In the genomic region with DNA sequence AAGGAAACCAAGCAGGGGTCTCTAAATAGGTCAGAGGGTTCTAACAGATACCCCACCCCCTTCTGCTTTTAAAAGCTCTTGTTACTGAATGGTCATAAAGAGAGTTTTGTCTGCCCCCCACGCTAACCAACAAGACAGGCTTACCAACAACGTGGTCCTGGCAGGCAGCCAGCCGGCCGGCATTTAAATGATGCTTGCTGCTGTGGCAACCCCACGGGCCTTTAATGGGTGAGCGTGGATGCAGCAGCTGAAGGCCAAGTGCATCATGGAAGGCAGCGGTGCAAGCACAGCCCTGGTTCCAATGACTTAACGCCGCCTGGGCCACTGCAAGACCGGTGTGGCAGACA, we compare ENCODE assay signal across 11 cellular contexts. TPM values are rescaled to one million over a fixed set of nuclear protein-coding genes. Genes with fewer than 3 reads are reported as not detected.
DNase-seq lines count a peak whose midpoint lies in the region; ATAC-seq, FAIRE-seq and TF ChIP-seq lines count a peak whose summit lies in the region.
"Had no signal": no experiment of that assay in that cellular context is flagged by ENCODE, and none has a peak within 500 bp of the region (broad histone marks: within the 10 kb centered on the region; RNA-seq: fewer than 3 reads in every experiment).

No MANE protein-coding gene starts in this region.

- no peaks in the 10 kb centered on the region for H3K9me3 Mint-ChIP-seq in CD8-positive, alpha-beta memory T cell
- H3K9me3 Mint-ChIP-seq: central memory CD8-positive, alpha-beta T cell; neural progenitor cell had no signal

- CTCF ChIA-PET in A549 (lab: Yijun Ruan, JAX): interaction anchor here (1.5 kb wide), 1 partner anchor 33 kb away, joined by 6 read pairs; no protein-coding TSS in a partner anchor
- CTCF ChIA-PET in CD8-positive, alpha-beta memory T cell (lab: Charles Lee): interaction anchor here (1.4 kb wide), 1 partner anchor 14 kb away, joined by 3 read pairs; no protein-coding TSS in a partner anchor

- no peak overlapping the region for H3K27ac Mint-ChIP-seq in CD8-positive, alpha-beta memory T cell
- H3K27ac Mint-ChIP-seq: neural progenitor cell had no signal

- H3K4me1 Mint-ChIP-seq in CD8-positive, alpha-beta memory T cell: peaks cover 5 to 8% (median 5%) of the 10 kb centered on the region in 3 donors

- H3K4me2 ChIP-seq in A549: peak overlapping the region; percentile 62
- H3K4me2 ChIP-seq: neural progenitor cell had no signal

- 83% methylated on average over 8 of the region's 10 CpGs for WGBS in A549 (ENCODE audit: missing lambda C conversion rate)

- no peak for TF ChIP-seq EP300 in A549 (IDR thresholded peaks at IDR 0.05)

- POLR2A ChIA-PET in A549 (lab: Yijun Ruan, JAX): no interaction called here
- POLR2A ChIA-PET in CD8-positive, alpha-beta memory T cell (lab: Charles Lee): no interaction called here

- H3K4me3 Mint-ChIP-seq in CD8-positive, alpha-beta memory T cell: no peak overlapping the region
- H3K4me3 Mint-ChIP-seq: central memory CD8-positive, alpha-beta T cell; neural progenitor cell had no signal

- TF ChIP-seq POLR2A in A549 (IDR thresholded peaks at IDR 0.05; ENCODE audit: low read length): no peak

- H3K27ac ChIP-seq in A549 (peak overlapping the region; percentile 14 to 50; a peak in 4 of 6 replicates), layer of hippocampus (ENCODE audit: low read depth, low read length) (peak overlapping the region; percentile 46)
- H3K27ac ChIP-seq in CD8-positive, alpha-beta memory T cell (ENCODE audit: low read depth, low read length): no peak overlapping the region
- H3K27ac ChIP-seq: C4-2B, neural progenitor cell had no signal

- no peaks in the 10 kb centered on the region for H3K27me3 ChIP-seq in layer of hippocampus (ENCODE audit: control insufficient read depth, insufficient read depth, low read length)
- no peaks in the 10 kb centered on the region for H3K27me3 ChIP-seq in CD8-positive, alpha-beta memory T cell (ENCODE audit: insufficient read depth, low read length, poor library complexity, severe bottlenecking)
- H3K27me3 ChIP-seq: neural progenitor cell had no signal

- H3K36me3 ChIP-seq in CD8-positive, alpha-beta memory T cell (ENCODE audit: insufficient read depth, low read length): no peaks in the 10 kb centered on the region
- H3K36me3 ChIP-seq: neural progenitor cell had no signal

- no peak for FAIRE-seq in A549 (lab: Jason Lieb, UNC)

- H3K9me3 ChIP-seq in A549: no peaks in the 10 kb centered on the region
- no peaks in the 10 kb centered on the region for H3K9me3 ChIP-seq in CD8-positive, alpha-beta memory T cell (ENCODE audit: low read length)

- ATAC-seq in A549: no peak
- no peak for ATAC-seq in GM21737 (IDR thresholded peaks at IDR 0.05; ENCODE audit: unreplicated experiment)
- ATAC-seq in GM21528 (IDR thresholded peaks at IDR 0.05; ENCODE audit: low FRiP score, unreplicated experiment): no peak

- TF ChIP-seq RAD21 in A549 (conservative IDR thresholded peaks at IDR 0.05 in 1 of 2, IDR thresholded peaks at IDR 0.05 in 1 of 2): no peak

- no peak for DNase-seq in A549 (ENCODE audit: low read depth in 1 of 2, low spot score in 1 of 2)
- DNase-seq in HT-29 (ENCODE audit: low spot score): peak; percentile 64
- DNase-seq in RPMI7951 (ENCODE audit: low read depth): peak; percentile 42
- DNase-seq in CD8-positive, alpha-beta memory T cell: no peak
- DNase-seq in effector CD4-positive, alpha-beta T cell: no peak

- peaks cover 65% of the 10 kb centered on the region for H3K4me1 ChIP-seq in A549
- H3K4me1 ChIP-seq in CD8-positive, alpha-beta memory T cell (ENCODE audit: insufficient read depth, low read length): no peaks in the 10 kb centered on the region

- no peak for TF ChIP-seq CTCF in A549 (IDR thresholded peaks at IDR 0.05)

- H3K27me3 Mint-ChIP-seq in CD8-positive, alpha-beta memory T cell: peaks cover 11 to 37% of the 10 kb centered on the region in 2 donors

- H3K4me3 ChIP-seq in A549: no peak overlapping the region
- H3K4me3 ChIP-seq in CD8-positive, alpha-beta memory T cell (ENCODE audit: low read length): no peak overlapping the region
- H3K4me3 ChIP-seq: neural progenitor cell had no signal

- peaks cover 0 to 3% (median 0%) of the 10 kb centered on the region in 3 donors for H3K36me3 Mint-ChIP-seq in CD8-positive, alpha-beta memory T cell
- H3K36me3 Mint-ChIP-seq: neural progenitor cell had no signal

TF ChIP-seq in A549, 52 proteins besides CTCF, POLR2A, EP300 and RAD21:
- TF ChIP-seq, protein P1, sequence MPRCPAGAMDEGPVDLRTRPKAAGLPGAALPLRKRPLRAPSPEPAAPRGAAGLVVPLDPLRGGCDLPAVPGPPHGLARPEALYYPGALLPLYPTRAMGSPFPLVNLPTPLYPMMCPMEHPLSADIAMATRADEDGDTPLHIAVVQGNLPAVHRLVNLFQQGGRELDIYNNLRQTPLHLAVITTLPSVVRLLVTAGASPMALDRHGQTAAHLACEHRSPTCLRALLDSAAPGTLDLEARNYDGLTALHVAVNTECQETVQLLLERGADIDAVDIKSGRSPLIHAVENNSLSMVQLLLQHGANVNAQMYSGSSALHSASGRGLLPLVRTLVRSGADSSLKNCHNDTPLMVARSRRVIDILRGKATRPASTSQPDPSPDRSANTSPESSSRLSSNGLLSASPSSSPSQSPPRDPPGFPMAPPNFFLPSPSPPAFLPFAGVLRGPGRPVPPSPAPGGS (IDR thresholded peaks at IDR 0.05): no peak
- no peak for TF ChIP-seq FOXS1 (CRISPR knock-in tag; IDR thresholded peaks at IDR 0.05)
- TF ChIP-seq, protein P2, sequence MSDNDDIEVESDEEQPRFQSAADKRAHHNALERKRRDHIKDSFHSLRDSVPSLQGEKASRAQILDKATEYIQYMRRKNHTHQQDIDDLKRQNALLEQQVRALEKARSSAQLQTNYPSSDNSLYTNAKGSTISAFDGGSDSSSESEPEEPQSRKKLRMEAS (IDR thresholded peaks at IDR 0.05): no peak
- TF ChIP-seq ESRRA (IDR thresholded peaks at IDR 0.05; ENCODE audit: borderline replicate concordance, low read length): no peak
- no peak for TF ChIP-seq MAFK (IDR thresholded peaks at IDR 0.05; ENCODE audit: partially characterized antibody)
- no peak for TF ChIP-seq HOXA7 (CRISPR knock-in tag; IDR thresholded peaks at IDR 0.05)
TF ChIP-seq in A549: peak in this region for 0.

RNA-seq across cellular contexts. Expression of a gene that starts 29.7 kb away (rescaled TPM):
- 46.3 and 49.1 TPM in 2 replicates for polyA plus RNA-seq in A549 (2011; rRNA removed)
- 11.2 and 13.8 TPM in 2 replicates for polyA plus RNA-seq in A549 (2012; cell fraction: cytosol; rRNA removed)
- 11.4 and 19.0 TPM in 2 replicates for polyA plus RNA-seq in A549 (2012; cell fraction: nucleus; rRNA removed)
- 16.9 to 20.5 TPM (median 18.5 TPM) in 3 replicates for polyA plus RNA-seq in A549 (2017; fragmentation: RNase III; extraction: RNeasy Plus Mini Kit Qiagen cat#74134 plus additional on column Dnase treatment)
- polyA minus RNA-seq in A549 (2011; rRNA and poly(A)+ RNA removed): 25.2 and 33.0 TPM in 2 replicates
- total RNA-seq in HT-29 (2014; rRNA removed; shearing (Covaris generic)): 1.7 and 1.9 TPM in 2 replicates
- total RNA-seq in RPMI7951 (2014; rRNA removed; shearing (Covaris generic)): 34.2 and 41.7 TPM in 2 replicates
- total RNA-seq in CD8-positive, alpha-beta memory T cell: 1 to 10 TPM in 1 of 2 experiments, under 1 TPM in 1; 0.57 to 1.1 TPM
- polyA plus RNA-seq in CD8-positive, alpha-beta memory T cell: 4.7 TPM

Comparison
In these comparisons a context has a peak if more than half of its experiments do, and no peak if none do; other contexts are left out.
1. DNase-seq: peak in HT-29 (single experiment) and RPMI7951 (single experiment); none in A549 (0 of 2), CD8-positive, alpha-beta memory T cell (0 of 5) and effector CD4-positive, alpha-beta T cell (single experiment).
2. RNA of a gene that starts 29.7 kb away (total RNA-seq): 34.2 to 41.7 TPM in RPMI7951; 1.7 to 1.9 TPM in HT-29 and 0.57 to 1.1 TPM in CD8-positive, alpha-beta memory T cell; every median in the first group is over 10 times any median in the second.